ENCODE assay signal across 8 cellular contexts in the genomic region with DNA sequence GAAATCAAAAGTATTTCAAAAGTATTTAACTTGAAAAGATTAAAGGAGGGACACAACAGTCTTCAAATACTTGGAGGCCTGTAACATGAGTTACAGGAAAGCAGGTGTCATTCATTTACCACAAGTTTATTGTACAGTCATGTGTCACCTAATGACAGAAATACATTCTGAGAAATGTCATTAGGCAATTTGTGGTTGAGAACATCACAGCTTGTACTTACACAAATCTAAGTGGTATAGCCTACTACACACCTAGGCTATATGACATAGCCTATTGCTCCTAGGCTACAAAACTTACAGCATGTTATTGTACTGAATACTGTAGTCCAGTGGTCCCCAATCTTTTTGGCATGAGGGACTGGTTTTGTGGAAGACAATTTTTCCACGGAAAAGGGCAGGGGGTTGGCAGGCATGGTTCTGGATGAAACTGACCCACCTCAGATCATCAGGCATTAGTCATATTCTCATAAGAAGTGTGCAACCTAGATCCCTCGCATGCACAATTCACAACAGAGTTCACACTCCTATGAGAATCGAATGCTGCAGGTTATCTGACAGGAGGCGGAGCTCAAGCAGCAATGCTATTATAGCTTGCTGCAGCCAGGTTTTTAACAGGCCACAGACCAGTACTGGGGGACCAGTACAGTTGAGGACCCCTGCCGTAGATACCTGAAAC. TPM values are rescaled to one million over a fixed set of nuclear protein-coding genes. Genes with fewer than 3 reads are reported as not detected.
A peak's percentile ranks its signal among the peaks of the same experiment; 100 is the strongest.
DNase-seq lines count a peak whose midpoint lies in the region; ATAC-seq, FAIRE-seq and TF ChIP-seq lines count a peak whose summit lies in the region.

No MANE protein-coding gene starts in this region.

- intact Hi-C loops in transverse colon (cut with DNase I; ENCODE audit: low total_unique reads), result no loop called here

- H3K9ac ChIP-seq in KMS-11, result no peak overlapping the region

- no peaks in the 10 kb centered on the region; the same call in 1 of the 2 replicates for H3K79me2 ChIP-seq in KMS-11 (ENCODE audit: insufficient read depth, low read depth)

- H2AFZ ChIP-seq in KMS-11 (ENCODE audit: low read depth), result no peak overlapping the region

- 0 out of 2 replicates have a peak, but pooled peaks cover 5% of the 10 kb centered on the region for H4K20me1 ChIP-seq in KMS-11 (ENCODE audit: insufficient read depth)

- DNase-seq in GM13976 (ENCODE audit: low spot score) (peak; percentile 17), transverse colon (no peak), urothelium cell line (ENCODE audit: low spot score) (no peak), NCI-H1930 (lab: John Stamatoyannopoulos, UW) (no peak), RCC 7860 (ENCODE audit: low spot score) (no peak)
- no peak for DNase-seq in effector memory CD4-positive, alpha-beta T cell

- peak; percentile 45 for ATAC-seq in GM21576 (IDR thresholded peaks at IDR 0.05; ENCODE audit: unreplicated experiment)

- peak overlapping the region; percentile 36 for H3K4me2 ChIP-seq in KMS-11

- TF ChIP-seq POLR2A in transverse colon (IDR thresholded peaks at IDR 0.05), result no peak

- WGBS in transverse colon (ENCODE audit: low coverage in 1 of 2), 2 donors, result 60 to 64% methylated on average over 1 to 5 of the region's 5 CpGs

- in situ Hi-C loops in GM13976 (cut with MboI; ENCODE audit: low sequenced_read_pairs, unreplicated experiment), result no loop called here
- in situ Hi-C loops in transverse colon (cut with MboI; ENCODE audit: low pct_ligation_motif_present in 1 of 4, low pct_unique_long_range_greater_than_20kb in 1 of 4, low sequenced_read_pairs in 3 of 4), result no loop called here

- no peak overlapping the region for H3K4me3 ChIP-seq in KMS-11 (IDR thresholded peaks at IDR 0.05; ENCODE audit: insufficient read depth, low read depth, low read length)
- H3K4me3 ChIP-seq in effector memory CD4-positive, alpha-beta T cell (ENCODE audit: insufficient read depth, low read depth, low read length, poor library complexity, severe bottlenecking), result no peak overlapping the region
- H3K4me3 ChIP-seq in transverse colon, result no peak overlapping the region

- H3K27me3 ChIP-seq in KMS-11 (ENCODE audit: insufficient read depth, low read depth) (no peaks in the 10 kb centered on the region), transverse colon (no peaks in the 10 kb centered on the region)
- H3K27me3 ChIP-seq in effector memory CD4-positive, alpha-beta T cell (replicated peaks; ENCODE audit: control insufficient read depth, insufficient read depth, low read length, poor library complexity, severe bottlenecking), result no peaks in the 10 kb centered on the region

- TF ChIP-seq EP300 in transverse colon (IDR thresholded peaks at IDR 0.05; ENCODE audit: low read depth), result no peak

- H3K4me1 ChIP-seq in KMS-11 (ENCODE audit: low read depth, poor library complexity, severe bottlenecking), result peaks cover 87% of the 10 kb centered on the region
- peaks cover 63% of the 10 kb centered on the region for H3K4me1 ChIP-seq in effector memory CD4-positive, alpha-beta T cell (ENCODE audit: control insufficient read depth, insufficient read depth, low read length, poor library complexity, severe bottlenecking)
- peaks cover 29 to 88% (median 44%) of the 10 kb centered on the region in 4 donors for H3K4me1 ChIP-seq in transverse colon

- no peaks in the 10 kb centered on the region for H3K9me3 ChIP-seq in effector memory CD4-positive, alpha-beta T cell (ENCODE audit: control insufficient read depth, low read length)
- no peaks in the 10 kb centered on the region for H3K9me3 ChIP-seq in transverse colon

- H3K36me3 ChIP-seq in KMS-11 (ENCODE audit: insufficient read depth) (no peaks in the 10 kb centered on the region), transverse colon (no peaks in the 10 kb centered on the region)
- no peaks in the 10 kb centered on the region for H3K36me3 ChIP-seq in effector memory CD4-positive, alpha-beta T cell (ENCODE audit: control insufficient read depth, insufficient read depth, low read length)

- H3K27ac ChIP-seq in KMS-11 (peak overlapping the region; percentile 37; the same call in 1 of the 2 replicates), transverse colon (peak overlapping the region; percentile 50 to 71 (median 58))
- peak overlapping the region; percentile 64 for H3K27ac ChIP-seq in effector memory CD4-positive, alpha-beta T cell (ENCODE audit: insufficient read depth, low read length, poor library complexity, severe bottlenecking)

- TF ChIP-seq CTCF in GM13976 (IDR thresholded peaks at IDR 0.05; ENCODE audit: borderline replicate concordance, control extremely low read depth, extremely low read depth, insufficient read depth, missing control alignments) (no peak), KMS-11 (conservative IDR thresholded peaks at IDR 0.05; ENCODE audit: low read depth, low read length) (no peak), transverse colon (IDR thresholded peaks at IDR 0.05) (no peak)

- FAIRE-seq in urothelium cell line (lab: Jason Lieb, UNC) (no peak), RCC 7860 (lab: Jason Lieb, UNC) (no peak)

RNA-seq across cellular contexts. Expression of gene PHTF1, which starts 25.0 kb away (rescaled TPM):
- total RNA-seq in transverse colon, result 10 to 100 TPM in 2 of 4 donors, 1 to 10 TPM in 2; 1.5 to 17.8 (median 6.9) TPM

RNA-seq across cellular contexts. Expression of gene RSBN1, which starts 28.0 kb away (rescaled TPM):
- 10 to 100 TPM; 26.6 to 42.7 (median 31.8) TPM for total RNA-seq in transverse colon
